ENCODE assay signal across 15 cellular contexts in genomic region chr2:143696651-143697050, GRCh38.
A peak's percentile ranks its signal among the peaks of the same experiment; 100 is the strongest.
DNase-seq lines count a peak whose midpoint lies in the region; ATAC-seq and TF ChIP-seq lines count a peak whose summit lies in the region.
"Had no signal": no experiment of that assay in that cellular context is flagged by ENCODE, and none has a peak within 500 bp of the region (broad histone marks: within the 10 kb centered on the region; RNA-seq: fewer than 3 reads in every experiment).

No MANE protein-coding gene starts in this region.

- H3K9me3 Mint-ChIP-seq in stimulated activated naive B cell treated with anti-CD40 and anti-IgM and Interleukin-4, amounts not matched to agents 10 μg/mL and 1 μg/mL and 100 μg/mL, for 72 hours = no peaks in the 10 kb centered on the region
- no peaks in the 10 kb centered on the region for H3K9me3 Mint-ChIP-seq in glutamatergic neuron (ENCODE audit: unreplicated experiment)
- H3K9me3 Mint-ChIP-seq: CD4-positive, CD25-positive, alpha-beta regulatory T cell; mesothelial cell of epicardium had no signal

- DNase-seq in stimulated activated naive B cell treated with anti-CD40 and anti-IgM and Interleukin-4, amounts not matched to agents 10 μg/mL and 1 μg/mL and 100 μg/mL, for 72 hours = no peak
- DNase-seq in pons (ENCODE audit: low spot score) (no peak), glutamatergic neuron (no peak), NCI-H446 (lab: John Stamatoyannopoulos, UW) (no peak)
- DNase-seq: activated CD4-positive, alpha-beta T cell treated with anti-CD3 and anti-CD28 coated beads, Interleukin-2, amount 50 U/mL, for 48 hours; activated effector memory CD4-positive, alpha-beta T cell treated with anti-CD3 and anti-CD28 coated beads, Interleukin-2, amount 50 U/mL, for 16 hours; CD4-positive, CD25-positive, alpha-beta regulatory T cell; dorsolateral prefrontal cortex; Peyer's patch; stimulated activated CD4-positive, alpha-beta T cell treated with anti-CD3 and anti-CD28 coated beads, Interleukin-15, amount 100 ng/mL, for 24 hours; tibial artery had no signal

- no peak overlapping the region for H3K27ac Mint-ChIP-seq in stimulated activated naive B cell treated with anti-CD40 and anti-IgM and Interleukin-4, amounts not matched to agents 10 μg/mL and 1 μg/mL and 100 μg/mL, for 72 hours
- H3K27ac Mint-ChIP-seq in glutamatergic neuron (ENCODE audit: unreplicated experiment) = no peak overlapping the region
- H3K27ac Mint-ChIP-seq: CD4-positive, CD25-positive, alpha-beta regulatory T cell; mesothelial cell of epicardium had no signal

- H3K27me3 Mint-ChIP-seq in stimulated activated naive B cell treated with anti-CD40 and anti-IgM and Interleukin-4, amounts not matched to agents 10 μg/mL and 1 μg/mL and 100 μg/mL, for 72 hours = no peaks in the 10 kb centered on the region
- H3K27me3 Mint-ChIP-seq in glutamatergic neuron (ENCODE audit: unreplicated experiment) = no peaks in the 10 kb centered on the region
- H3K27me3 Mint-ChIP-seq: CD4-positive, CD25-positive, alpha-beta regulatory T cell had no signal

- peaks cover 0 to 15% of the 10 kb centered on the region in 2 donors for H3K36me3 Mint-ChIP-seq in stimulated activated naive B cell treated with anti-CD40 and anti-IgM and Interleukin-4, amounts not matched to agents 10 μg/mL and 1 μg/mL and 100 μg/mL, for 72 hours
- H3K36me3 Mint-ChIP-seq in glutamatergic neuron (ENCODE audit: unreplicated experiment) = no peaks in the 10 kb centered on the region
- H3K36me3 Mint-ChIP-seq: mesothelial cell of epicardium had no signal

- TF ChIP-seq CTCF in glutamatergic neuron (IDR thresholded peaks at IDR 0.05; ENCODE audit: partially characterized antibody, unreplicated experiment) = no peak

- peaks cover 10 to 35% of the 10 kb centered on the region in 2 donors for H3K4me1 Mint-ChIP-seq in stimulated activated naive B cell treated with anti-CD40 and anti-IgM and Interleukin-4, amounts not matched to agents 10 μg/mL and 1 μg/mL and 100 μg/mL, for 72 hours
- H3K4me1 Mint-ChIP-seq in glutamatergic neuron (ENCODE audit: low read depth, unreplicated experiment) = peaks cover 10% of the 10 kb centered on the region

- no peak overlapping the region for H3K4me3 Mint-ChIP-seq in stimulated activated naive B cell treated with anti-CD40 and anti-IgM and Interleukin-4, amounts not matched to agents 10 μg/mL and 1 μg/mL and 100 μg/mL, for 72 hours
- no peak overlapping the region for H3K4me3 Mint-ChIP-seq in glutamatergic neuron (ENCODE audit: unreplicated experiment)
- H3K4me3 Mint-ChIP-seq: CD4-positive, CD25-positive, alpha-beta regulatory T cell; mesothelial cell of epicardium had no signal

- ATAC-seq in GM18909 (IDR thresholded peaks at IDR 0.05; ENCODE audit: poor library complexity, unreplicated experiment) = peak; percentile 66
- peak; percentile 64 for ATAC-seq in GM21717 (IDR thresholded peaks at IDR 0.05; ENCODE audit: unreplicated experiment)
- ATAC-seq in HG03095 (IDR thresholded peaks at IDR 0.05; ENCODE audit: unreplicated experiment) = peak; percentile 79
- ATAC-seq in stimulated activated naive B cell treated with anti-CD40 and anti-IgM and Interleukin-4, amounts not matched to agents 10 μg/mL and 1 μg/mL and 100 μg/mL, for 72 hours (replicated peaks) = peak; percentile 60 to 77
